9 cellular contexts compared by ENCODE assay signal in genomic region chr12:47223848-47224213, GRCh38.
DNase-seq lines count a peak whose midpoint lies in the region; ATAC-seq, FAIRE-seq and TF ChIP-seq lines count a peak whose summit lies in the region.
"Had no signal": no experiment of that assay in that cellular context is flagged by ENCODE, and none has a peak within 500 bp of the region (broad histone marks: within the 10 kb centered on the region; RNA-seq: fewer than 3 reads in every experiment).

No MANE protein-coding gene starts in this region.

- no peak for DNase-seq in stimulated activated naive CD8-positive, alpha-beta T cell treated with anti-CD3 and anti-CD28 coated beads, Interleukin-15, Interleukin-2, amounts not matched to agents 100 U/mL and 50 U/mL, for 24 hours
- DNase-seq in K562 (ENCODE audit: extremely low read depth in 1 of 4, low spot score in 3 of 4) (peak in 1 of 4 experiments; percentile 45), medulla oblongata (ENCODE audit: extremely low spot score) (peak; percentile 25), vagina (ENCODE audit: extremely low spot score in 2 of 2) (no peak), KG1 (lab: John Stamatoyannopoulos, UW) (no peak), SKM-1 (lab: John Stamatoyannopoulos, UW; ENCODE audit: unreplicated experiment) (no peak)
- DNase-seq: WERI-Rb-1 had no signal

- CTCF ChIA-PET in K562 (lab: Yijun Ruan, JAX; ENCODE audit: low intra/inter-chr PET ratio), result interaction anchor here (0.6 kb wide), 1 partner anchor 12 kb away, joined by 3 read pairs; no protein-coding TSS in a partner anchor

- H3K9me1 ChIP-seq in K562 (ENCODE audit: control insufficient read depth, insufficient read depth, low read length), result no peaks in the 10 kb centered on the region

- no peak for ATAC-seq in stimulated activated naive CD8-positive, alpha-beta T cell treated with anti-CD3 and anti-CD28 coated beads, Interleukin-15, Interleukin-2, amounts not matched to agents 100 U/mL and 50 U/mL, for 24 hours
- ATAC-seq in K562, result peak; percentile 53
- no peak for ATAC-seq in GM19023 (IDR thresholded peaks at IDR 0.05; ENCODE audit: unreplicated experiment)

- H3K27ac Mint-ChIP-seq in stimulated activated naive CD8-positive, alpha-beta T cell treated with anti-CD3 and anti-CD28 coated beads, Interleukin-15, Interleukin-2, amounts not matched to agents 100 ng/mL and 50 ng/mL, for 24 hours, result peak overlapping the region; percentile 95

- peak overlapping the region; percentile 66 to 87; a peak in 3 of 4 replicates for H3K9ac ChIP-seq in K562 (ENCODE audit: insufficient read depth in 1 of 2, low read depth in 2 of 2, low read length in 2 of 2)

- H3K36me3 ChIP-seq in K562 (ENCODE audit: control insufficient read depth, insufficient read depth, low read length) (no peaks in the 10 kb centered on the region), vagina (no peaks in the 10 kb centered on the region)
- H3K36me3 ChIP-seq: WERI-Rb-1 had no signal

- FAIRE-seq in K562 (lab: Jason Lieb, UNC), result peak; percentile 42

- peak overlapping the region; percentile 87 for H3K4me3 Mint-ChIP-seq in stimulated activated naive CD8-positive, alpha-beta T cell treated with anti-CD3 and anti-CD28 coated beads, Interleukin-15, Interleukin-2, amounts not matched to agents 100 ng/mL and 50 ng/mL, for 24 hours

- no peak for TF ChIP-seq EP300 in K562 (IDR thresholded peaks at IDR 0.05; ENCODE audit: low read length)

- no peaks in the 10 kb centered on the region for H3K27me3 ChIP-seq in K562 (ENCODE audit: control insufficient read depth in 2 of 2, insufficient read depth in 2 of 2, low read length in 2 of 2)
- no peaks in the 10 kb centered on the region for H3K27me3 ChIP-seq in vagina

- no TSS peak for BruUV-seq in K562 (replicated peaks; lab: Mats Ljungman, UMichigan)

- H4K20me1 ChIP-seq in K562 (replicated peaks; ENCODE audit: control insufficient read depth, insufficient read depth, low read length), result no peaks in the 10 kb centered on the region

- TF ChIP-seq RAD21 in K562 (CRISPR knock-in tag; conservative IDR thresholded peaks at IDR 0.05 in 1 of 2, IDR thresholded peaks at IDR 0.05 in 1 of 2), result no peak

- H3K4me2 ChIP-seq in K562 (ENCODE audit: insufficient read depth, low read length), result peak overlapping the region; percentile 67

- intact Hi-C loops in K562 (cut with micrococcal nuclease) (no loop called here), vagina (cut with DNase I) (no loop called here)

- TF ChIP-seq CTCF in K562 (IDR thresholded peaks at IDR 0.05 in 2 of 3, conservative IDR thresholded peaks at IDR 0.05 in 1 of 3; ENCODE audit: insufficient read depth in 2 of 3, low read depth in 1 of 3, low read length in 3 of 3) (no peak), vagina (IDR thresholded peaks at IDR 0.05) (no peak)

- H3K9me3 ChIP-seq in K562 (replicated peaks; ENCODE audit: control insufficient read depth, insufficient read depth, low read depth, low read length) (no peaks in the 10 kb centered on the region), vagina (no peaks in the 10 kb centered on the region)

- H3K79me2 ChIP-seq in K562 (ENCODE audit: control insufficient read depth, insufficient read depth, low read length), result peaks cover 7% of the 10 kb centered on the region; the same call in 1 of the 3 replicates

- H3K27ac ChIP-seq in K562 (ENCODE audit: extremely low read depth, low read depth, low read length) (peak overlapping the region; percentile 71), vagina (peak overlapping the region; percentile 58)
- H3K27ac ChIP-seq: WERI-Rb-1 had no signal

- peak overlapping the region; percentile 91 for H2AFZ ChIP-seq in K562 (ENCODE audit: low read depth, low read length)

- POLR2A ChIA-PET in K562 (lab: Yijun Ruan, JAX), result no interaction called here

- no peaks in the 10 kb centered on the region for H3K9me3 Mint-ChIP-seq in stimulated activated naive CD8-positive, alpha-beta T cell treated with anti-CD3 and anti-CD28 coated beads, Interleukin-15, Interleukin-2, amounts not matched to agents 100 ng/mL and 50 ng/mL, for 24 hours

- 10% methylated on average over 4 of the region's 4 CpGs for WGBS in K562 (ENCODE audit: insufficient coverage, low coverage, missing lambda C conversion rate)

- no peaks in the 10 kb centered on the region for H3K27me3 Mint-ChIP-seq in stimulated activated naive CD8-positive, alpha-beta T cell treated with anti-CD3 and anti-CD28 coated beads, Interleukin-15, Interleukin-2, amounts not matched to agents 100 ng/mL and 50 ng/mL, for 24 hours

- peak overlapping the region; percentile 11 for H3K4me3 ChIP-seq in K562
- no peak overlapping the region for H3K4me3 ChIP-seq in vagina

- peaks cover 85% of the 10 kb centered on the region for H3K4me1 Mint-ChIP-seq in stimulated activated naive CD8-positive, alpha-beta T cell treated with anti-CD3 and anti-CD28 coated beads, Interleukin-15, Interleukin-2, amounts not matched to agents 100 ng/mL and 50 ng/mL, for 24 hours (ENCODE audit: low read depth)

- H3K4me1 ChIP-seq in K562 (replicated peaks in 1 of 2; ENCODE audit: control insufficient read depth in 2 of 2, insufficient read depth in 2 of 2, low read length in 2 of 2), result peaks cover 6 to 12% of the 10 kb centered on the region in 2 experiments; a peak in 4 of 5 replicates
- peaks cover 16% of the 10 kb centered on the region for H3K4me1 ChIP-seq in vagina

- TF ChIP-seq POLR2A in K562 (conservative IDR thresholded peaks at IDR 0.05), result no peak
- no peak for TF ChIP-seq POLR2A in vagina (IDR thresholded peaks at IDR 0.05)

- H3K36me3 Mint-ChIP-seq in stimulated activated naive CD8-positive, alpha-beta T cell treated with anti-CD3 and anti-CD28 coated beads, Interleukin-15, Interleukin-2, amounts not matched to agents 100 ng/mL and 50 ng/mL, for 24 hours (ENCODE audit: low read depth), result peaks cover 86% of the 10 kb centered on the region

- in situ Hi-C loops in K562 (cut with MboI), result no loop called here

TF ChIP-seq in K562, 482 proteins besides CTCF, POLR2A, EP300 and RAD21 (continues in another document):
- TF ChIP-seq ZNF175 (CRISPR knock-in tag; IDR thresholded peaks at IDR 0.05; ENCODE audit: low read depth), result no peak; the same call in 1 of the 2 replicates
- TF ChIP-seq STAT5B (CRISPR knock-in tag; IDR thresholded peaks at IDR 0.05), result no peak
- TF ChIP-seq ZNF232 (CRISPR knock-in tag; IDR thresholded peaks at IDR 0.05), result no peak
- TF ChIP-seq, protein P1, sequence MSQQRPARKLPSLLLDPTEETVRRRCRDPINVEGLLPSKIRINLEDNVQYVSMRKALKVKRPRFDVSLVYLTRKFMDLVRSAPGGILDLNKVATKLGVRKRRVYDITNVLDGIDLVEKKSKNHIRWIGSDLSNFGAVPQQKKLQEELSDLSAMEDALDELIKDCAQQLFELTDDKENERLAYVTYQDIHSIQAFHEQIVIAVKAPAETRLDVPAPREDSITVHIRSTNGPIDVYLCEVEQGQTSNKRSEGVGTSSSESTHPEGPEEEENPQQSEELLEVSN (IDR thresholded peaks at IDR 0.05; ENCODE audit: borderline replicate concordance in 1 of 2, extremely low read depth in 1 of 2, insufficient read depth in 1 of 2, insufficient read length in 1 of 2, low read depth in 1 of 2, low read length in 1 of 2, poor library complexity in 1 of 2, severe bottlenecking in 1 of 2), result peak in 1 of 2 experiments; percentile 1
- TF ChIP-seq ARID2 (IDR thresholded peaks at IDR 0.05), result no peak
- TF ChIP-seq ZFX (CRISPR knock-in tag; IDR thresholded peaks at IDR 0.05), result no peak
- TF ChIP-seq CEBPB (tag; IDR thresholded peaks at IDR 0.05), result peak; percentile 52
- no peak for TF ChIP-seq RBM25 (IDR thresholded peaks at IDR 0.05; ENCODE audit: low read depth, low read length, severe bottlenecking)
- TF ChIP-seq TAL1 (IDR thresholded peaks at IDR 0.05), result no peak
- TF ChIP-seq CREB5 (CRISPR knock-in tag; IDR thresholded peaks at IDR 0.05), result no peak
- TF ChIP-seq RB1 (IDR thresholded peaks at IDR 0.05; ENCODE audit: low read depth), result 0 out of 2 replicates have a peak, but pooled peaks have one; percentile 5
- TF ChIP-seq ZNF699 (CRISPR knock-in tag; IDR thresholded peaks at IDR 0.05; ENCODE audit: insufficient replicate concordance), result no peak
- TF ChIP-seq BRD4 (IDR thresholded peaks at IDR 0.05), result 0 out of 2 replicates have a peak, but pooled peaks have one; percentile 6
- TF ChIP-seq, protein P2, sequence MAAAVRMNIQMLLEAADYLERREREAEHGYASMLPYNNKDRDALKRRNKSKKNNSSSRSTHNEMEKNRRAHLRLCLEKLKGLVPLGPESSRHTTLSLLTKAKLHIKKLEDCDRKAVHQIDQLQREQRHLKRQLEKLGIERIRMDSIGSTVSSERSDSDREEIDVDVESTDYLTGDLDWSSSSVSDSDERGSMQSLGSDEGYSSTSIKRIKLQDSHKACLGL (CRISPR knock-in tag; IDR thresholded peaks at IDR 0.05; ENCODE audit: borderline replicate concordance, poor library complexity, severe bottlenecking), result no peak
- no peak for TF ChIP-seq CEBPG (CRISPR knock-in tag; IDR thresholded peaks at IDR 0.05)
- peak; percentile 73 to 80; a peak in 3 of 4 replicates for TF ChIP-seq CEBPG (tag; conservative IDR thresholded peaks at IDR 0.05 in 1 of 2, IDR thresholded peaks at IDR 0.05 in 1 of 2)
- TF ChIP-seq MBD2 (IDR thresholded peaks at IDR 0.05; ENCODE audit: borderline replicate concordance, low read depth), result peak; percentile 8; the same call in 1 of the 2 replicates
- no peak for TF ChIP-seq RFX7 (CRISPR knock-in tag; IDR thresholded peaks at IDR 0.05)
